In the genomic region with DNA sequence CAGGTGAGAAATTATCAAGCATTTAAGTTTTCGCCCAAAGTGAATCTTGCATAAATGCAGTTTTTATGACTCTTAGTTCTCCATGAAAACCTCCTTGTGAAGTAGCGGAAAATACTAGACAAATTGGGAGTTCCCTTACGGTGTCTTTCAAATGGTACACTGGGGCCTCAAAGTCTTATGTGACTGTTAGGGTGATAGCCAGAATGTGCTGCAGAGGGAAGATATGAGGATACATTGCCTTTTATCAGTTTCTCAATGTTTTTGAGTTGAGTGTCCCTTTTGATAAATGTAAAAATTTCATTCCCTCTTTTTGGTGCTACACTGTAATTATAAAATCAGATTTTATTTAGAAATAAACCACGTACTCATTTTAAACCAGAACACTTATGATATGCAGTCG, we compare ENCODE assay signal across 1 cellular context.
TF ChIP-seq lines count a peak whose summit lies in the region.

No MANE protein-coding gene starts in this region.

TF ChIP-seq in K562, 482 proteins besides CTCF, POLR2A, EP300 and RAD21 (continued from another document):
- no peak for TF ChIP-seq ELF2 (CRISPR knock-in tag; IDR thresholded peaks at IDR 0.05)
- TF ChIP-seq CBX5 (IDR thresholded peaks at IDR 0.05; ENCODE audit: borderline replicate concordance, low read depth): no peak
- TF ChIP-seq, protein P1, sequence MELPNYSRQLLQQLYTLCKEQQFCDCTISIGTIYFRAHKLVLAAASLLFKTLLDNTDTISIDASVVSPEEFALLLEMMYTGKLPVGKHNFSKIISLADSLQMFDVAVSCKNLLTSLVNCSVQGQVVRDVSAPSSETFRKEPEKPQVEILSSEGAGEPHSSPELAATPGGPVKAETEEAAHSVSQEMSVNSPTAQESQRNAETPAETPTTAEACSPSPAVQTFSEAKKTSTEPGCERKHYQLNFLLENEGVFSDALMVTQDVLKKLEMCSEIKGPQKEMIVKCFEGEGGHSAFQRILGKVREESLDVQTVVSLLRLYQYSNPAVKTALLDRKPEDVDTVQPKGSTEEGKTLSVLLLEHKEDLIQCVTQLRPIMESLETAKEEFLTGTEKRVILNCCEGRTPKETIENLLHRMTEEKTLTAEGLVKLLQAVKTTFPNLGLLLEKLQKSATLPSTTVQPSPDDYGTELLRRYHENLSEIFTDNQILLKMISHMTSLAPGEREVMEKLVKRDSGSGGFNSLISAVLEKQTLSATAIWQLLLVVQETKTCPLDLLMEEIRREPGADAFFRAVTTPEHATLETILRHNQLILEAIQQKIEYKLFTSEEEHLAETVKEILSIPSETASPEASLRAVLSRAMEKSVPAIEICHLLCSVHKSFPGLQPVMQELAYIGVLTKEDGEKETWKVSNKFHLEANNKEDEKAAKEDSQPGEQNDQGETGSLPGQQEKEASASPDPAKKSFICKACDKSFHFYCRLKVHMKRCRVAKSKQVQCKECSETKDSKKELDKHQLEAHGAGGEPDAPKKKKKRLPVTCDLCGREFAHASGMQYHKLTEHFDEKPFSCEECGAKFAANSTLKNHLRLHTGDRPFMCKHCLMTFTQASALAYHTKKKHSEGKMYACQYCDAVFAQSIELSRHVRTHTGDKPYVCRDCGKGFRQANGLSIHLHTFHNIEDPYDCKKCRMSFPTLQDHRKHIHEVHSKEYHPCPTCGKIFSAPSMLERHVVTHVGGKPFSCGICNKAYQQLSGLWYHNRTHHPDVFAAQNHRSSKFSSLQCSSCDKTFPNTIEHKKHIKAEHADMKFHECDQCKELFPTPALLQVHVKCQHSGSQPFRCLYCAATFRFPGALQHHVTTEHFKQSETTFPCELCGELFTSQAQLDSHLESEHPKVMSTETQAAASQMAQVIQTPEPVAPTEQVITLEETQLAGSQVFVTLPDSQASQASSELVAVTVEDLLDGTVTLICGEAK (IDR thresholded peaks at IDR 0.05): no peak
- TF ChIP-seq, protein P1 (CRISPR knock-in tag; IDR thresholded peaks at IDR 0.05): no peak
- no peak for TF ChIP-seq ZNF316 (IDR thresholded peaks at IDR 0.05)
- no peak for TF ChIP-seq MTF1 (CRISPR knock-in tag; IDR thresholded peaks at IDR 0.05; ENCODE audit: borderline replicate concordance)
- no peak for TF ChIP-seq ELF4 (CRISPR knock-in tag; IDR thresholded peaks at IDR 0.05)
TF ChIP-seq in K562: peak in this region for 35.
